Comparison of ENCODE assay signal across 2 cellular contexts in the genomic region with DNA sequence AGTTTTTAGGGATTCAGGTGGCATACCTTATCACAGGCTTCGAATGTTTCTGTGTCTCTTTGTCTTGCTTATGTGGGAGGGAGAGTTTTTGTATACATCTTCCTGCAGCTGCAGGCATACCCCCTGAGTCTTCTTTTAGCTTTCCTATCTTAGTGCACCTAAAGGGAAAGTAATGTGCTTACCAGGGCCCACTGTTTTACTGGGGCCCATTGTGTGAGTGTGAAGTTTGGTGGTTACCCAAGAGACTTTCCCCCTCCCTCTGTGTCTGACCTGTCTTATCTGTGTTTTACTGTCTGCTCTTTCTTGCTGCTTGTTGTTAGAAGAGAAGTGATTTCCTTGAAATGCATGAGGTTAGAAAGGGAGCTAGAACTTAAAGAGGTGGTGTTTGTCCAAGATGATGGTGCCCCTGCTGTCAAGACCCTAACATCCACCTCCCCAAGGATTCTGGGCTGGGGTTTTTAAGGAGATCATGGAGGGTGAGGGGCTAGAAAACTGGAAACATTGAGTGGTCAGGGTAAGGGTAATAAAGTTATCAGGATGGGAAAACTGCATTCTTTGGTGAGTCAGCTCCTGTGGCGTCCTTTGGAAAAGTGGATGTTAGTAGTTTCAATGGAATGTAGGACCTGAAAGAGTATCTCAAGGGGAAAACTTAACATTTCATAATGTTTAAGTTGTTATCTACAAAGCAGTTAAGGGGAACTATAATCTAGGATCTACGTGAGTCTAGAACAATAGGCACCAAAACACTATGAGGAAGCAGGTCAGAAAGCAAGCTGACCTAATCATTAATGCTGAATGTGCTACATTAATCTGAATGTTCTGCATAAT.
A peak's percentile ranks its signal among the peaks of the same experiment; 100 is the strongest.
TF ChIP-seq lines count a peak whose summit lies in the region.

No MANE protein-coding gene starts in this region.

TF ChIP-seq in GM23338, 12 proteins besides CTCF, POLR2A, EP300 and RAD21 (continued from another document):
- TF ChIP-seq REST (IDR thresholded peaks at IDR 0.05; ENCODE audit: unreplicated experiment) (no peak), EZH2 (IDR thresholded peaks at IDR 0.05; ENCODE audit: low read depth, unreplicated experiment) (no peak), STAT1 (IDR thresholded peaks at IDR 0.05; ENCODE audit: unreplicated experiment) (no peak), POLR2AphosphoS5 (IDR thresholded peaks at IDR 0.05; ENCODE audit: low read depth) (no peak), ZNF331 (CRISPR knock-in tag; IDR thresholded peaks at IDR 0.05; ENCODE audit: low read depth) (no peak), NANOG (IDR thresholded peaks at IDR 0.05; ENCODE audit: borderline replicate concordance) (no peak), EZH2phosphoT487 (IDR thresholded peaks at IDR 0.05; ENCODE audit: unreplicated experiment) (no peak), ZNF114 (CRISPR knock-in tag; IDR thresholded peaks at IDR 0.05) (no peak)
- TF ChIP-seq, protein P1, sequence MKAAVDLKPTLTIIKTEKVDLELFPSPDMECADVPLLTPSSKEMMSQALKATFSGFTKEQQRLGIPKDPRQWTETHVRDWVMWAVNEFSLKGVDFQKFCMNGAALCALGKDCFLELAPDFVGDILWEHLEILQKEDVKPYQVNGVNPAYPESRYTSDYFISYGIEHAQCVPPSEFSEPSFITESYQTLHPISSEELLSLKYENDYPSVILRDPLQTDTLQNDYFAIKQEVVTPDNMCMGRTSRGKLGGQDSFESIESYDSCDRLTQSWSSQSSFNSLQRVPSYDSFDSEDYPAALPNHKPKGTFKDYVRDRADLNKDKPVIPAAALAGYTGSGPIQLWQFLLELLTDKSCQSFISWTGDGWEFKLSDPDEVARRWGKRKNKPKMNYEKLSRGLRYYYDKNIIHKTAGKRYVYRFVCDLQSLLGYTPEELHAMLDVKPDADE (IDR thresholded peaks at IDR 0.05): no peak

TF ChIP-seq in SK-N-SH, 30 proteins besides CTCF, POLR2A, EP300 and RAD21 (continued from another document):
- TF ChIP-seq, protein P2, sequence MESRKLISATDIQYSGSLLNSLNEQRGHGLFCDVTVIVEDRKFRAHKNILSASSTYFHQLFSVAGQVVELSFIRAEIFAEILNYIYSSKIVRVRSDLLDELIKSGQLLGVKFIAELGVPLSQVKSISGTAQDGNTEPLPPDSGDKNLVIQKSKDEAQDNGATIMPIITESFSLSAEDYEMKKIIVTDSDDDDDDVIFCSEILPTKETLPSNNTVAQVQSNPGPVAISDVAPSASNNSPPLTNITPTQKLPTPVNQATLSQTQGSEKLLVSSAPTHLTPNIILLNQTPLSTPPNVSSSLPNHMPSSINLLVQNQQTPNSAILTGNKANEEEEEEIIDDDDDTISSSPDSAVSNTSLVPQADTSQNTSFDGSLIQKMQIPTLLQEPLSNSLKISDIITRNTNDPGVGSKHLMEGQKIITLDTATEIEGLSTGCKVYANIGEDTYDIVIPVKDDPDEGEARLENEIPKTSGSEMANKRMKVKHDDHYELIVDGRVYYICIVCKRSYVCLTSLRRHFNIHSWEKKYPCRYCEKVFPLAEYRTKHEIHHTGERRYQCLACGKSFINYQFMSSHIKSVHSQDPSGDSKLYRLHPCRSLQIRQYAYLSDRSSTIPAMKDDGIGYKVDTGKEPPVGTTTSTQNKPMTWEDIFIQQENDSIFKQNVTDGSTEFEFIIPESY (IDR thresholded peaks at IDR 0.05; ENCODE audit: borderline replicate concordance, low read depth): peak; percentile 64; the same call in 1 of the 2 replicates
- TF ChIP-seq EZH2phosphoT487 (IDR thresholded peaks at IDR 0.05; ENCODE audit: borderline replicate concordance, low read depth) (no peak), FOSL2 (IDR thresholded peaks at IDR 0.05; ENCODE audit: borderline replicate concordance, low read depth) (peak; percentile 94), MEF2A (IDR thresholded peaks at IDR 0.05; ENCODE audit: borderline replicate concordance, low read depth) (peak; percentile 47; the same call in 1 of the 2 replicates), NFIC (IDR thresholded peaks at IDR 0.05; ENCODE audit: borderline replicate concordance) (peak; percentile 72), USF1 (IDR thresholded peaks at IDR 0.05; ENCODE audit: borderline replicate concordance, low read depth) (no peak), RXRA (IDR thresholded peaks at IDR 0.05; ENCODE audit: borderline replicate concordance, low read depth) (peak; percentile 85), SMC3 (IDR thresholded peaks at IDR 0.05; ENCODE audit: low read depth, low read length) (no peak), REST (IDR thresholded peaks at IDR 0.05; ENCODE audit: low read depth, low read length) (0 out of 2 replicates have a peak, but pooled peaks have one; percentile 37), SIN3A (IDR thresholded peaks at IDR 0.05; ENCODE audit: borderline replicate concordance, low read depth, low read length) (no peak), RFX5 (IDR thresholded peaks at IDR 0.05; ENCODE audit: low read length) (no peak), FOXJ3 (CRISPR knock-in tag; IDR thresholded peaks at IDR 0.05) (no peak), FOXM1 (IDR thresholded peaks at IDR 0.05; ENCODE audit: low read depth) (peak; percentile 80), POLR2AphosphoS5 (IDR thresholded peaks at IDR 0.05; ENCODE audit: low read depth, low read length) (peak; percentile 24; the same call in 1 of the 2 replicates)
- TF ChIP-seq, protein P3, sequence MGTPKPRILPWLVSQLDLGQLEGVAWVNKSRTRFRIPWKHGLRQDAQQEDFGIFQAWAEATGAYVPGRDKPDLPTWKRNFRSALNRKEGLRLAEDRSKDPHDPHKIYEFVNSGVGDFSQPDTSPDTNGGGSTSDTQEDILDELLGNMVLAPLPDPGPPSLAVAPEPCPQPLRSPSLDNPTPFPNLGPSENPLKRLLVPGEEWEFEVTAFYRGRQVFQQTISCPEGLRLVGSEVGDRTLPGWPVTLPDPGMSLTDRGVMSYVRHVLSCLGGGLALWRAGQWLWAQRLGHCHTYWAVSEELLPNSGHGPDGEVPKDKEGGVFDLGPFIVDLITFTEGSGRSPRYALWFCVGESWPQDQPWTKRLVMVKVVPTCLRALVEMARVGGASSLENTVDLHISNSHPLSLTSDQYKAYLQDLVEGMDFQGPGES (IDR thresholded peaks at IDR 0.05; ENCODE audit: low read depth, low read length): no peak
- TF ChIP-seq, protein P4, sequence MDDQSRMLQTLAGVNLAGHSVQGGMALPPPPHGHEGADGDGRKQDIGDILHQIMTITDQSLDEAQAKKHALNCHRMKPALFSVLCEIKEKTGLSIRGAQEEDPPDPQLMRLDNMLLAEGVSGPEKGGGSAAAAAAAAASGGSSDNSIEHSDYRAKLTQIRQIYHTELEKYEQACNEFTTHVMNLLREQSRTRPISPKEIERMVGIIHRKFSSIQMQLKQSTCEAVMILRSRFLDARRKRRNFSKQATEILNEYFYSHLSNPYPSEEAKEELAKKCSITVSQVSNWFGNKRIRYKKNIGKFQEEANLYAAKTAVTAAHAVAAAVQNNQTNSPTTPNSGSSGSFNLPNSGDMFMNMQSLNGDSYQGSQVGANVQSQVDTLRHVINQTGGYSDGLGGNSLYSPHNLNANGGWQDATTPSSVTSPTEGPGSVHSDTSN (IDR thresholded peaks at IDR 0.05): peak; percentile 67
